In genomic region chr16:46650224-46650623, GRCh38 we compare ENCODE assay signal across 14 cellular contexts. TPM values are rescaled to one million over a fixed set of nuclear protein-coding genes. Genes with fewer than 3 reads are reported as not detected.
A peak's percentile ranks its signal among the peaks of the same experiment; 100 is the strongest.
DNase-seq lines count a peak whose midpoint lies in the region; ATAC-seq and TF ChIP-seq lines count a peak whose summit lies in the region.
"Had no signal": no experiment of that assay in that cellular context is flagged by ENCODE, and none has a peak within 500 bp of the region (broad histone marks: within the 10 kb centered on the region; RNA-seq: fewer than 3 reads in every experiment).

No MANE protein-coding gene starts in this region.

- peak overlapping the region; percentile 79 for H3K27ac ChIP-seq in psoas muscle
- H3K27ac ChIP-seq: C4-2B had no signal

- H3K9me3 ChIP-seq in psoas muscle, result no peaks in the 10 kb centered on the region

- intact Hi-C loops in psoas muscle (cut with DNase I), result no loop called here

- 40 to 63% (median 41%) methylated on average over 5 of the region's 5 CpGs for WGBS in psoas muscle, 3 donors

- peak overlapping the region; percentile 42 for H3K4me3 ChIP-seq in WI38 (ENCODE audit: low read depth, low read length)
- H3K4me3 ChIP-seq in foreskin fibroblast (ENCODE audit: low read depth in 1 of 2, low read length in 2 of 2), result no peak overlapping the region
- H3K4me3 ChIP-seq in psoas muscle, result peak overlapping the region; percentile 57

- no peaks in the 10 kb centered on the region for H3K27me3 ChIP-seq in psoas muscle (ENCODE audit: insufficient read depth in 3 of 3, low read length in 2 of 3)

- ATAC-seq in psoas muscle, result peak; percentile 79 to 89 (median 88)

- peaks cover 7% of the 10 kb centered on the region for H3K4me1 ChIP-seq in psoas muscle

- H3K36me3 ChIP-seq in psoas muscle (ENCODE audit: insufficient read depth in 1 of 2, low read depth in 1 of 2), result no peaks in the 10 kb centered on the region

- DNase-seq in Daoy (ENCODE audit: low read depth) (peak; percentile 35), foreskin fibroblast (peak; percentile 59 to 88), psoas muscle (peak in 1 of 2 donors; percentile 26), NCI-H1105 treated with DMSO at 0.1 percent for 48 hours (lab: John Stamatoyannopoulos, UW) (no peak), OCI-M1 (lab: John Stamatoyannopoulos, UW) (no peak), NCI-H774 (lab: John Stamatoyannopoulos, UW) (no peak)
- DNase-seq in stimulated activated CD4-positive, alpha-beta T cell treated with anti-CD3 and anti-CD28 coated beads, Interleukin-2, amount 100 ng/mL, for 24 hours, result no peak
- DNase-seq: activated CD4-positive, alpha-beta T cell treated with anti-CD3 and anti-CD28 coated beads for 1 hour; activated T-cell treated with anti-CD3 and anti-CD28 coated beads for 4 hours; effector memory CD4-positive, alpha-beta T cell; NCI-H1694 treated with DMSO at 0.1 percent for 48 hours; stimulated activated CD4-positive, alpha-beta T cell treated with anti-CD3 and anti-CD28 coated beads, Interleukin-4, amount 100 ng/mL, for 4 hours had no signal

- TF ChIP-seq CTCF in WI38 (IDR thresholded peaks at IDR 0.05; ENCODE audit: low read depth, low read length) (no peak), foreskin fibroblast (IDR thresholded peaks at IDR 0.05; ENCODE audit: low read depth, low read length) (no peak), psoas muscle (IDR thresholded peaks at IDR 0.05) (no peak)

RNA-seq across cellular contexts. Expression of gene SHCBP1, which starts 29.0 kb away (rescaled TPM):
- 34.6 and 37.7 TPM in 2 replicates for total RNA-seq in Daoy (2014; rRNA removed; shearing (Covaris generic))
- 1 to 10 TPM in 1 of 4 donors, under 1 TPM in 3; 0.28 to 1.2 (median 0.42) TPM for total RNA-seq in psoas muscle
- under 1 TPM; 0.18 to 0.46 (median 0.35) TPM for polyA plus RNA-seq in psoas muscle

RNA-seq across cellular contexts. Expression of gene VPS35, which starts 38.8 kb away (rescaled TPM):
- 84.9 and 95.3 TPM in 2 replicates for total RNA-seq in Daoy (2014; rRNA removed; shearing (Covaris generic))
- 10 to 100 TPM; 29.9 to 49.8 (median 40.4) TPM for total RNA-seq in psoas muscle
- 10 to 100 TPM; 22.8 to 47.0 (median 23.5) TPM for polyA plus RNA-seq in psoas muscle

RNA-seq across cellular contexts. Expression of gene ORC6, which starts 39.2 kb away (rescaled TPM):
- 38.9 and 50.6 TPM in 2 replicates for total RNA-seq in Daoy (2014; rRNA removed; shearing (Covaris generic))
- total RNA-seq in psoas muscle, result under 1 TPM; 0.26 to 0.79 (median 0.34) TPM
- 1 to 10 TPM in 2 of 3 donors, under 1 TPM in 1; 0.70 to 2.5 (median 1.6) TPM for polyA plus RNA-seq in psoas muscle

Comparison
In these comparisons a context has a peak if more than half of its experiments do, and no peak if none do; other contexts are left out.
1. DNase-seq: peak in Daoy (single experiment) and foreskin fibroblast (2 of 2); none in NCI-H1105 treated with DMSO at 0.1 percent for 48 hours (single experiment), stimulated activated CD4-positive, alpha-beta T cell treated with anti-CD3 and anti-CD28 coated beads, Interleukin-2, amount 100 ng/mL, for 24 hours (0 of 2), OCI-M1 (single experiment) and NCI-H774 (single experiment).
2. H3K4me3 ChIP-seq: peak in WI38 (single experiment) and psoas muscle (single experiment); none in foreskin fibroblast (0 of 2).
3. RNA of gene SHCBP1, which starts 29.0 kb away (total RNA-seq): 34.6 to 37.7 TPM in Daoy; 0.28 to 1.2 TPM in psoas muscle; every median in the first group is over 10 times any median in the second.
4. RNA of gene ORC6, which starts 39.2 kb away (total RNA-seq): 38.9 to 50.6 TPM in Daoy; 0.26 to 0.79 TPM in psoas muscle; every median in the first group is over 10 times any median in the second.